Comparison of ENCODE assay signal across 10 cellular contexts in the genomic region with DNA sequence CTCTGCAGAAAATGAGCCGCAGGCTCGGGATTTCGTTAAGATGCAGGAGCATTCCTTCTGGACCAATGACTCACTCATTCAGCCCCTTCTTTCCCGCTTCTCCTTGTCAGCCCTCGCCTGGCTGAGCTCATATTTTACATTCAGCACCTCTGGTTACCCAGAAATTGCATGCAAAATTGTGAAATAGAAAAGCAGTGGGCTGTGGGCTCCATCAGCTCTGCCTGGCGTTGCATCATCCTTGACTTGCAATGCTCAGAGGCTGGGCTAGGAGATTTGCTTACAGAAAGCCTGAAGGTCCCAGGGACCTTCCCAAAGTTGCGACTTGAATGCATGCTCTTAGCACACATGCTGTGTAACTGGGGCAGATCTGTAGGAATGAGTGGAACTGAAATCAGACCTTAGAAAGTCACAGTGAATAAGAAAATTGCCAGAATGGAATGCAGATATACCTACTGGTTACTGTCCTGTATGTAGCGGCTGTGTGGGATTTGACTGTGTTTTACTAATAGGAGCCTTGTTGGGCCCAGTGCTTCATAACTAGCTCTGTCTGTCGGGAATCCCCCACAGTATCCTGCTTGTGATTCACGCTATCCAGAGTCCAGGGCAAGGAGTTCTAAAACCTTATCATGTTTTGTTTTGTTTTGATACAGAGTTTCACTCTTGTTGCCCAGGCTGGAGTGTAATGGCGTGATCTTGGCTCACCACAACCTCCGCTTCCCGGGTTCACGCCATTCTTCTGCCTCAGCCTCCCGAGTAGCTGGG.
DNase-seq lines count a peak whose midpoint lies in the region; ATAC-seq and TF ChIP-seq lines count a peak whose summit lies in the region.
"Had no signal": no experiment of that assay in that cellular context is flagged by ENCODE, and none has a peak within 500 bp of the region (broad histone marks: within the 10 kb centered on the region; RNA-seq: fewer than 3 reads in every experiment).

No MANE protein-coding gene starts in this region.

- no peaks in the 10 kb centered on the region for H3K4me1 ChIP-seq in mucosa of descending colon (ENCODE audit: low read depth)
- H3K4me1 ChIP-seq: Caco-2 had no signal

- H3K27me3 Mint-ChIP-seq in chondrocyte (ENCODE audit: low read depth) = no peaks in the 10 kb centered on the region

- no peak overlapping the region for H3K4me3 ChIP-seq in mucosa of descending colon

- intact Hi-C loops in mucosa of descending colon (cut with DNase I, micrococcal nuclease) = no loop called here

- H3K36me3 Mint-ChIP-seq in chondrocyte (ENCODE audit: low read depth) = peaks cover 13% of the 10 kb centered on the region

- peaks cover 2% of the 10 kb centered on the region for H3K9me3 Mint-ChIP-seq in chondrocyte (ENCODE audit: low read depth)
- H3K9me3 Mint-ChIP-seq: dendritic cell treated with granulocyte-macrophage colony-stimulating factor and Interleukin-4, amounts not matched to agents 40 ng/mL and 50 ng/mL, for 4 days had no signal

- TF ChIP-seq CTCF in chondrocyte (IDR thresholded peaks at IDR 0.05) (no peak), mucosa of descending colon (IDR thresholded peaks at IDR 0.05) (no peak)

- no peak overlapping the region for H3K4me3 Mint-ChIP-seq in chondrocyte (ENCODE audit: unreplicated experiment)
- H3K4me3 Mint-ChIP-seq: dendritic cell treated with granulocyte-macrophage colony-stimulating factor and Interleukin-4, amounts not matched to agents 40 ng/mL and 50 ng/mL, for 4 days had no signal

- H3K36me3 ChIP-seq in mucosa of descending colon (ENCODE audit: low read depth) = no peaks in the 10 kb centered on the region

- no peaks in the 10 kb centered on the region for H3K9me3 ChIP-seq in mucosa of descending colon

- ATAC-seq in mucosa of descending colon (peak; percentile 26), GM21515 (IDR thresholded peaks at IDR 0.05; ENCODE audit: unreplicated experiment) (no peak), HG03565 (IDR thresholded peaks at IDR 0.05; ENCODE audit: unreplicated experiment) (no peak), GM21528 (IDR thresholded peaks at IDR 0.05; ENCODE audit: low FRiP score, unreplicated experiment) (no peak)

- peak overlapping the region; percentile 97 for H3K27ac Mint-ChIP-seq in chondrocyte (ENCODE audit: unreplicated experiment)
- H3K27ac Mint-ChIP-seq: dendritic cell treated with granulocyte-macrophage colony-stimulating factor and Interleukin-4, amounts not matched to agents 40 ng/mL and 50 ng/mL, for 4 days had no signal

- peaks cover 44% of the 10 kb centered on the region for H3K4me1 Mint-ChIP-seq in chondrocyte (ENCODE audit: low read depth)

- peak; percentile 49 to 64 for DNase-seq in AML-193 (lab: John Stamatoyannopoulos, UW)
- DNase-seq in LHCN-M2 (ENCODE audit: low read depth) = peak; percentile 42
- no peak for DNase-seq in chondrocyte (ENCODE audit: low spot score)
- DNase-seq in mucosa of descending colon = no peak
- DNase-seq in NCI-H345 (lab: John Stamatoyannopoulos, UW) = no peak
- DNase-seq: Caco-2 had no signal

Comparison
In these comparisons a context has a peak if more than half of its experiments do, and no peak if none do; other contexts are left out.
1. DNase-seq: peak in AML-193 (2 of 2) and LHCN-M2 (single experiment); none in chondrocyte (single experiment), mucosa of descending colon (0 of 3) and NCI-H345 (single experiment).